Comparison of ENCODE assay signal across 1 cellular context in the genomic region with DNA sequence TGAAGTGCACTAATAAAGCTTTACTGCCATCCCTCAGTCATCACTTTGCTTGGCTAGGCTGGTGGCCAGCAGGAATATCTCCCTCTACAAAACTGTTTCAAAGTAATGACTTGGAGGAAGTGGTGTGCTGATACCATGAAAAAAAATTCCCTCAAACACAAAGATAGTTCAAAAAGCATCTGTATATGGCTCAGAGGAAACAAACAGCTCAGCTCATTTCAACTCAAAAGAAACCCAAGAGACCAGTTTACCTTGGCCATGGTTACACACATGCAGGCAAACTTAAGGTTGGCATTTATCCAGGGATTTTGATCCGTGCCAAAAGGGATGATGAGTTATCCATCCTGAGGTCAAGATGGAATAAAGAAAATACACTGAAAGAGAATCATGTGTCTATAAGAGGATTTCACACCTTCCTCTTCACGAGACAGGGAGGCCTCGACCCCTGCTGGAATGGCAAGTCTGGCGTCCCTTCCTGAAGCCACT.
TF ChIP-seq lines count a peak whose summit lies in the region.

No MANE protein-coding gene starts in this region.

TF ChIP-seq in A549, 52 proteins besides CTCF, POLR2A, EP300 and RAD21 (continued from another document):
- TF ChIP-seq, protein P1, sequence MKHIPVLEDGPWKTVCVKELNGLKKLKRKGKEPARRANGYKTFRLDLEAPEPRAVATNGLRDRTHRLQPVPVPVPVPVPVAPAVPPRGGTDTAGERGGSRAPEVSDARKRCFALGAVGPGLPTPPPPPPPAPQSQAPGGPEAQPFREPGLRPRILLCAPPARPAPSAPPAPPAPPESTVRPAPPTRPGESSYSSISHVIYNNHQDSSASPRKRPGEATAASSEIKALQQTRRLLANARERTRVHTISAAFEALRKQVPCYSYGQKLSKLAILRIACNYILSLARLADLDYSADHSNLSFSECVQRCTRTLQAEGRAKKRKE (CRISPR knock-in tag; IDR thresholded peaks at IDR 0.05; ENCODE audit: low read depth), result peak; percentile 83; the same call in 1 of the 2 replicates
- peak; percentile 77 for TF ChIP-seq GATA3 (IDR thresholded peaks at IDR 0.05; ENCODE audit: borderline replicate concordance)
- no peak for TF ChIP-seq MAZ (IDR thresholded peaks at IDR 0.05; ENCODE audit: borderline replicate concordance, low read depth, low read length)
- peak; percentile 64 for TF ChIP-seq MAFK (IDR thresholded peaks at IDR 0.05; ENCODE audit: partially characterized antibody)
- no peak for TF ChIP-seq FOSL2 (IDR thresholded peaks at IDR 0.05)
- TF ChIP-seq FOSL2 (CRISPR knock-in tag; IDR thresholded peaks at IDR 0.05), result peak; percentile 36
